Comparison of ENCODE assay signal across 1 cellular context in genomic region chr20:56995157-56995556, GRCh38.
TF ChIP-seq lines count a peak whose summit lies in the region.

No MANE protein-coding gene starts in this region.

TF ChIP-seq in HCT116, 20 proteins besides CTCF, POLR2A, EP300 and RAD21:
- TF ChIP-seq CBX3 (IDR thresholded peaks at IDR 0.05; ENCODE audit: low read depth) (no peak), EZH2phosphoT487 (IDR thresholded peaks at IDR 0.05; ENCODE audit: borderline replicate concordance) (no peak), TCF7L2 (IDR thresholded peaks at IDR 0.05; ENCODE audit: borderline replicate concordance, extremely low read depth, insufficient read depth, insufficient read length) (no peak), EGR1 (IDR thresholded peaks at IDR 0.05; ENCODE audit: low read depth) (no peak), ELF1 (IDR thresholded peaks at IDR 0.05; ENCODE audit: borderline replicate concordance, low read depth) (no peak), SP1 (IDR thresholded peaks at IDR 0.05; ENCODE audit: low read depth) (no peak)
